15 cellular contexts compared by ENCODE assay signal in genomic region chr6:66866801-66867200, GRCh38.
DNase-seq lines count a peak whose midpoint lies in the region; TF ChIP-seq lines count a peak whose summit lies in the region.
"Had no signal": no experiment of that assay in that cellular context is flagged by ENCODE, and none has a peak within 500 bp of the region (broad histone marks: within the 10 kb centered on the region; RNA-seq: fewer than 3 reads in every experiment).

No MANE protein-coding gene starts in this region.

- in situ Hi-C loops in Caki2 (cut with HindIII; ENCODE audit: low pct_unique_long_range_greater_than_20kb, low sequenced_read_pairs), result no loop called here
- in situ Hi-C loops in astrocyte of the spinal cord (cut with HindIII; ENCODE audit: low sequenced_read_pairs), result no loop called here

- no peak overlapping the region for H3K4me3 ChIP-seq in astrocyte of the spinal cord (ENCODE audit: low read depth, low read length)
- H3K4me3 ChIP-seq: BLaER1 treated with 17β-estradiol and CSF1 and Interleukin-3, amounts not matched to agents 10 nM and 100 nM had no signal

- DNase-seq in Caki2 (ENCODE audit: low read depth) (peak; percentile 35), M059J (ENCODE audit: low read depth) (peak; percentile 57), astrocyte of the spinal cord (ENCODE audit: low read depth, low spot score) (peak; percentile 17), kidney glomerular epithelial cell (lab: John Stamatoyannopoulos, UW) (peak; percentile 12), NCI-H2171 (lab: John Stamatoyannopoulos, UW) (no peak), nucleus accumbens (lab: John Stamatoyannopoulos, UW) (no peak)
- DNase-seq in activated CD4-positive, alpha-beta T cell treated with anti-CD3 and anti-CD28 coated beads, Interleukin-2, amount 50 U/mL, for 48 hours, result no peak
- DNase-seq: CD8-positive, alpha-beta T cell; DMS 273 treated with DMSO at 0.1 percent for 48 hours; DMS79; GDM1; GOT3; H7; HFFc6 had no signal

- no peak for TF ChIP-seq CTCF in astrocyte of the spinal cord (IDR thresholded peaks at IDR 0.05; ENCODE audit: low read depth, low read length)

Comparison
In these comparisons a context has a peak if more than half of its experiments do, and no peak if none do; other contexts are left out.
1. DNase-seq: peak in Caki2 (single experiment), M059J (single experiment), astrocyte of the spinal cord (single experiment) and kidney glomerular epithelial cell (single experiment); none in activated CD4-positive, alpha-beta T cell treated with anti-CD3 and anti-CD28 coated beads, Interleukin-2, amount 50 U/mL, for 48 hours (0 of 2), NCI-H2171 (single experiment) and nucleus accumbens (0 of 56).